In genomic region chr11:111368285-111368560, GRCh38 we compare ENCODE assay signal across 1 cellular context.
A peak's percentile ranks its signal among the peaks of the same experiment; 100 is the strongest.
TF ChIP-seq lines count a peak whose summit lies in the region.

No MANE protein-coding gene starts in this region.

TF ChIP-seq in HepG2, 621 proteins besides CTCF, POLR2A, EP300 and RAD21:
- TF ChIP-seq ZNF501 (CRISPR knock-in tag; IDR thresholded peaks at IDR 0.05) (peak; percentile 25; the same call in 1 of the 2 replicates), STAG1 (CRISPR knock-in tag; IDR thresholded peaks at IDR 0.05) (no peak), NFATC3 (CRISPR knock-in tag; IDR thresholded peaks at IDR 0.05) (0 out of 2 replicates have a peak, but pooled peaks have one; percentile 25), ZNF205 (CRISPR knock-in tag; IDR thresholded peaks at IDR 0.05) (no peak), ZIK1 (CRISPR knock-in tag; IDR thresholded peaks at IDR 0.05; ENCODE audit: borderline replicate concordance, low read depth) (no peak), RCOR2 (CRISPR knock-in tag; IDR thresholded peaks at IDR 0.05) (no peak)
